ENCODE assay signal across 8 cellular contexts in genomic region chr11:74592441-74593362, GRCh38. TPM values are rescaled to one million over a fixed set of nuclear protein-coding genes. Genes with fewer than 3 reads are reported as not detected.
DNase-seq lines count a peak whose midpoint lies in the region; ATAC-seq and TF ChIP-seq lines count a peak whose summit lies in the region.

Gene POLD3, plus strand, starts transcription at chr11:74592582. Its CDS starts 77 bp downstream, at chr11:74592659.

- no peaks in the 10 kb centered on the region for H3K27me3 ChIP-seq in H7 (ENCODE audit: control insufficient read depth, insufficient read depth, low read length)
- H3K27me3 ChIP-seq in Loucy (ENCODE audit: insufficient read depth, low read length, poor library complexity, severe bottlenecking): no peaks in the 10 kb centered on the region

- H3K79me2 ChIP-seq in Loucy (ENCODE audit: insufficient read depth, low read length): peaks cover 31% of the 10 kb centered on the region

- intact Hi-C loops in activated T-helper 2 cell treated with anti-CD3 and anti-CD28 coated beads, Interferon-gamma antibody, Interleukin-2, Interleukin-4, amounts not matched to agents 10 μg/mL and 5 μg/mL and 100 μg/mL, durations not matched to agents 14 hours and 24 hours and 36 hours (cut with micrococcal nuclease): loop anchor here (1.0 kb wide), 1 partner anchor 99 kb away; the partner anchor contains the start of gene LIPT2

- H3K4me3 ChIP-seq in H7 (ENCODE audit: insufficient read depth, low read depth, low read length) (peak within 1 kb of the TSS; percentile 98), Loucy (ENCODE audit: low read length, poor library complexity, severe bottlenecking) (peak within 1 kb of the TSS; percentile 100), fibroblast of mammary gland (ENCODE audit: control insufficient read depth, low read depth, low read length) (peak within 1 kb of the TSS; percentile 93)

- peak; percentile 76 for TF ChIP-seq POLR2A in Raji (IDR thresholded peaks at IDR 0.05; ENCODE audit: insufficient read depth, low read depth, low read length)

- POLR2A ChIA-PET in naive thymus-derived CD8-positive, alpha-beta T cell (lab: Charles Lee): interaction anchor here (0.6 to 1.9 kb wide), 4 partner anchors 9 to 139 kb away, joined by 3 to 21 read pairs (median 4); partner anchors contain the start of gene LIPT2

- peak; percentile 95 for ATAC-seq in naive thymus-derived CD8-positive, alpha-beta T cell

- H2AFZ ChIP-seq in Loucy (ENCODE audit: low read length): peak within 1 kb of the TSS; percentile 98

- peaks cover 15% of the 10 kb centered on the region for H3K4me1 Mint-ChIP-seq in activated T-helper 2 cell treated with anti-CD3 and anti-CD28 coated beads, Interferon-gamma antibody, Interleukin-2, Interleukin-4, amounts not matched to agents 10 μg/mL and 5 μg/mL and 100 μg/mL, durations not matched to agents 14 hours and 24 hours and 36 hours (ENCODE audit: low read depth)
- peaks cover 8 to 32% (median 26%) of the 10 kb centered on the region in 4 donors for H3K4me1 Mint-ChIP-seq in naive thymus-derived CD8-positive, alpha-beta T cell

- peaks cover 5% of the 10 kb centered on the region for H3K27me3 Mint-ChIP-seq in activated T-helper 2 cell treated with anti-CD3 and anti-CD28 coated beads, Interferon-gamma antibody, Interleukin-2, Interleukin-4, amounts not matched to agents 10 μg/mL and 5 μg/mL and 100 μg/mL, durations not matched to agents 14 hours and 24 hours and 36 hours (ENCODE audit: low read depth)
- H3K27me3 Mint-ChIP-seq in naive thymus-derived CD8-positive, alpha-beta T cell: no peaks in the 10 kb centered on the region

- peaks cover 37% of the 10 kb centered on the region for H3K36me3 Mint-ChIP-seq in activated T-helper 2 cell treated with anti-CD3 and anti-CD28 coated beads, Interferon-gamma antibody, Interleukin-2, Interleukin-4, amounts not matched to agents 10 μg/mL and 5 μg/mL and 100 μg/mL, durations not matched to agents 14 hours and 24 hours and 36 hours (ENCODE audit: low read depth)
- peaks cover 4 to 18% (median 9%) of the 10 kb centered on the region in 3 donors for H3K36me3 Mint-ChIP-seq in naive thymus-derived CD8-positive, alpha-beta T cell

- no peaks in the 10 kb centered on the region for H3K9me2 ChIP-seq in Loucy (replicated peaks; ENCODE audit: low read depth, low read length)

- peaks cover 19% of the 10 kb centered on the region for H3K4me1 ChIP-seq in Loucy (ENCODE audit: insufficient read depth, low read length, poor library complexity, severe bottlenecking)

- H3F3A ChIP-seq in Loucy (ENCODE audit: low read depth): no peaks in the 10 kb centered on the region

- DNase-seq in EH (ENCODE audit: low read depth) (peak; percentile 88), H7 (peak; percentile 91), fibroblast of mammary gland (ENCODE audit: low read depth) (peak; percentile 82)
- DNase-seq in activated T-helper 2 cell treated with anti-CD3 and anti-CD28 coated beads, Interferon-gamma antibody, Interleukin-2, Interleukin-4, amounts not matched to agents 10 μg/mL and 5 μg/mL and 100 μg/mL, durations not matched to agents 14 hours and 24 hours and 36 hours (ENCODE audit: low spot score): peak; percentile 91
- peak; percentile 84 to 97 (median 92) for DNase-seq in naive thymus-derived CD8-positive, alpha-beta T cell
- peak; percentile 90 to 96 (median 93) for DNase-seq in stimulated activated naive CD4-positive, alpha-beta T cell (lab: John Stamatoyannopoulos, UW)

- H3K4me3 Mint-ChIP-seq in activated T-helper 2 cell treated with anti-CD3 and anti-CD28 coated beads, Interferon-gamma antibody, Interleukin-2, Interleukin-4, amounts not matched to agents 10 μg/mL and 5 μg/mL and 100 μg/mL, durations not matched to agents 14 hours and 24 hours and 36 hours (ENCODE audit: low read depth): peak within 1 kb of the TSS; percentile 95
- peak within 1 kb of the TSS; percentile 90 to 99 (median 97) for H3K4me3 Mint-ChIP-seq in naive thymus-derived CD8-positive, alpha-beta T cell

- no peaks in the 10 kb centered on the region for H3K9me3 Mint-ChIP-seq in activated T-helper 2 cell treated with anti-CD3 and anti-CD28 coated beads, Interferon-gamma antibody, Interleukin-2, Interleukin-4, amounts not matched to agents 10 μg/mL and 5 μg/mL and 100 μg/mL, durations not matched to agents 14 hours and 24 hours and 36 hours
- no peaks in the 10 kb centered on the region for H3K9me3 Mint-ChIP-seq in naive thymus-derived CD8-positive, alpha-beta T cell

- TF ChIP-seq CTCF in Loucy (conservative IDR thresholded peaks at IDR 0.05; ENCODE audit: low read length) (no peak), fibroblast of mammary gland (conservative IDR thresholded peaks at IDR 0.05; ENCODE audit: control insufficient read depth, insufficient read depth, low read depth, low read length) (no peak)

- peak within 1 kb of the TSS; percentile 96 for H3K4me2 ChIP-seq in Loucy (ENCODE audit: low read depth, low read length, poor library complexity, severe bottlenecking)

- peak within 1 kb of the TSS; percentile 93 for H3K27ac Mint-ChIP-seq in activated T-helper 2 cell treated with anti-CD3 and anti-CD28 coated beads, Interferon-gamma antibody, Interleukin-2, Interleukin-4, amounts not matched to agents 10 μg/mL and 5 μg/mL and 100 μg/mL, durations not matched to agents 14 hours and 24 hours and 36 hours
- H3K27ac Mint-ChIP-seq in naive thymus-derived CD8-positive, alpha-beta T cell: peak within 1 kb of the TSS; percentile 93 to 98 (median 96)

- H3K9me3 ChIP-seq in Loucy (ENCODE audit: insufficient read depth, low read depth, low read length): no peaks in the 10 kb centered on the region

- H3K36me3 ChIP-seq in H7 (replicated peaks; ENCODE audit: control insufficient read depth, insufficient read depth, low read length) (no peaks in the 10 kb centered on the region; the same call in 1 of the 2 replicates), Loucy (ENCODE audit: insufficient read depth, low read length) (peaks cover 15% of the 10 kb centered on the region; the same call in 1 of the 2 replicates)

- H4K20me1 ChIP-seq in Loucy (ENCODE audit: insufficient read depth, low read length, poor library complexity, severe bottlenecking): peaks cover 12% of the 10 kb centered on the region

- peak within 1 kb of the TSS; percentile 88 for H3K9ac ChIP-seq in Loucy (ENCODE audit: low read depth, low read length, poor library complexity, severe bottlenecking)

RNA-seq across cellular contexts. Expression of gene POLD3, which starts in this region (rescaled TPM):
- 31.8 and 36.8 TPM in 2 replicates for total RNA-seq in H7 (2014; rRNA removed; shearing (Covaris generic))
- total RNA-seq in activated T-helper 2 cell treated with anti-CD3 and anti-CD28 coated beads, Interferon-gamma antibody, Interleukin-2, Interleukin-4, amounts not matched to agents 10 μg/mL and 5 μg/mL and 100 μg/mL, durations not matched to agents 14 hours and 24 hours and 36 hours: 44.5 and 45.6 TPM in 2 replicates
- 10 to 100 TPM; 14.2 to 14.9 TPM for total RNA-seq in naive thymus-derived CD8-positive, alpha-beta T cell
- 10 to 100 TPM; 12.0 to 17.4 (median 16.9) TPM for polyA plus RNA-seq in naive thymus-derived CD8-positive, alpha-beta T cell

Comparison
In these comparisons a context has a peak if more than half of its experiments do, and no peak if none do; other contexts are left out.
1. Peak in every context shown above with its lines: DNase-seq, ATAC-seq and H3K4me3 ChIP-seq.